ENCODE assay signal across 9 cellular contexts in genomic region chr2:218878941-218879761, GRCh38. TPM values are rescaled to one million over a fixed set of nuclear protein-coding genes. Genes with fewer than 3 reads are reported as not detected.
DNase-seq lines count a peak whose midpoint lies in the region; ATAC-seq, FAIRE-seq and TF ChIP-seq lines count a peak whose summit lies in the region.
"Had no signal": no experiment of that assay in that cellular context is flagged by ENCODE, and none has a peak within 500 bp of the region (broad histone marks: within the 10 kb centered on the region; RNA-seq: fewer than 3 reads in every experiment).

No MANE protein-coding gene starts in this region.

- no peak overlapping the region for H3K14ac ChIP-seq in H1 (ENCODE audit: insufficient read length)

- POLR2A ChIA-PET in A673 (lab: Charles Lee; ENCODE audit: low non-redundant PET) (no interaction called here), H1 (lab: Charles Lee; ENCODE audit: partially characterized antibody) (interaction anchor here (1.6 to 1.8 kb wide), 2 partner anchors 17 to 19 kb away, joined by 3 read pairs; partner anchors contain the start of gene WNT6)

- no peak overlapping the region for H2AFZ ChIP-seq in OCI-LY1 (ENCODE audit: low read length)
- no peak overlapping the region for H2AFZ ChIP-seq in H1 (ENCODE audit: low read length)

- no peak overlapping the region; the same call in 1 of the 2 replicates for H2BK12ac ChIP-seq in H1 (ENCODE audit: low read depth, low read length)

- no peak for FAIRE-seq in D721Med (lab: Jason Lieb, UNC)
- no peak for FAIRE-seq in H1 (lab: Jason Lieb, UNC)

- H3K4me2 ChIP-seq in OCI-LY1 (ENCODE audit: low read length) = peak overlapping the region; percentile 62
- peak overlapping the region; percentile 67 to 69; a peak in 2 of 4 replicates for H3K4me2 ChIP-seq in H1 (ENCODE audit: insufficient read depth in 1 of 2, low read depth in 2 of 2, low read length in 2 of 2)

- H4K20me1 ChIP-seq in OCI-LY1 (ENCODE audit: insufficient read depth, low read length) (no peaks in the 10 kb centered on the region), H1 (replicated peaks in 1 of 2; ENCODE audit: control insufficient read depth in 1 of 2, insufficient read depth in 2 of 2, low read length in 2 of 2) (peaks cover 5 to 34% of the 10 kb centered on the region in 2 experiments)

- no TSS peak for BruUV-seq in A673 (replicated peaks; lab: Mats Ljungman, UMichigan)

- DNase-seq in A673 (ENCODE audit: low spot score) = peak; percentile 50
- DNase-seq in D721Med (ENCODE audit: insufficient read length, low spot score) = peak; percentile 88
- no peak for DNase-seq in H1 (ENCODE audit: low read depth in 1 of 2, low spot score in 2 of 2)
- DNase-seq in stimulated activated CD4-positive, alpha-beta T cell treated with anti-CD3 and anti-CD28 coated beads, Interleukin-4, amount 100 ng/mL, for 4 hours = no peak
- DNase-seq in SK-N-DZ (ENCODE audit: low spot score) = no peak
- no peak for DNase-seq in glomerular visceral epithelial cell (ENCODE audit: extremely low spot score)

- no peak for ATAC-seq in GM18498 (IDR thresholded peaks at IDR 0.05; ENCODE audit: unreplicated experiment)

- no peak overlapping the region for H2AK5ac ChIP-seq in H1 (ENCODE audit: low read depth, low read length)

- no peak overlapping the region for H2BK15ac ChIP-seq in H1 (ENCODE audit: low read length)

- H3K79me1 ChIP-seq in H1 (ENCODE audit: low read depth, low read length) = no peaks in the 10 kb centered on the region; the same call in 1 of the 2 replicates

- no peak overlapping the region for H2BK5ac ChIP-seq in H1 (ENCODE audit: low read depth, low read length)

- H3K27me3 ChIP-seq in A673 (replicated peaks; ENCODE audit: insufficient read depth, low read depth, low read length, poor library complexity) = peaks cover 25% of the 10 kb centered on the region
- peaks cover 5% of the 10 kb centered on the region; the same call in 1 of the 2 replicates for H3K27me3 ChIP-seq in OCI-LY1 (ENCODE audit: insufficient read depth, low read length)
- peaks cover 95 to 98% (median 98%) of the 10 kb centered on the region in 4 experiments for H3K27me3 ChIP-seq in H1 (replicated peaks in 1 of 4; ENCODE audit: control insufficient read depth in 3 of 4, extremely low read depth in 1 of 4, insufficient read depth in 3 of 4, low read length in 3 of 4)

- peak overlapping the region; percentile 35; the same call in 1 of the 2 replicates for H3K9ac ChIP-seq in OCI-LY1 (ENCODE audit: low read length)
- no peak overlapping the region for H3K9ac ChIP-seq in H1 (replicated peaks in 1 of 4; ENCODE audit: extremely low read depth in 1 of 4, low read depth in 3 of 4, low read length in 3 of 4)

- H4K91ac ChIP-seq in H1 (replicated peaks; ENCODE audit: insufficient read length, low read length) = no peak overlapping the region

- no peak overlapping the region for H3K27ac ChIP-seq in A673 (ENCODE audit: low read depth, low read length, poor library complexity, severe bottlenecking)
- H3K27ac ChIP-seq in OCI-LY1 (ENCODE audit: low read depth, low read length, poor library complexity, severe bottlenecking) = peak overlapping the region; percentile 89
- H3K27ac ChIP-seq in H1 (ENCODE audit: low read depth, low read length) = no peak overlapping the region

- peaks cover 22% of the 10 kb centered on the region for H3K4me1 ChIP-seq in A673 (ENCODE audit: insufficient read depth, low read length, poor library complexity, severe bottlenecking)
- peaks cover 70% of the 10 kb centered on the region for H3K4me1 ChIP-seq in OCI-LY1 (ENCODE audit: insufficient read depth, low read length, severe bottlenecking)
- H3K4me1 ChIP-seq in H1 (replicated peaks in 1 of 4; ENCODE audit: control insufficient read depth in 3 of 4, insufficient read depth in 4 of 4, low read length in 3 of 4) = peaks cover 0 to 27% (median 18%) of the 10 kb centered on the region in 4 experiments; a peak in 6 of 7 replicates

- TF ChIP-seq EP300 in H1 (IDR thresholded peaks at IDR 0.05; ENCODE audit: borderline replicate concordance in 1 of 2, low read depth in 2 of 2, low read length in 2 of 2) = no peak

- H4K5ac ChIP-seq in H1 (ENCODE audit: insufficient read length, low read depth, low read length) = no peak overlapping the region

- intact Hi-C loops in A673 (cut with micrococcal nuclease; ENCODE audit: unreplicated experiment) = loop anchor here (10.0 kb wide), 1 partner anchor 246 kb away; no protein-coding TSS in a partner anchor

- H3K18ac ChIP-seq in H1 (ENCODE audit: extremely low read depth, low read length) = no peak overlapping the region

- TF ChIP-seq POLR2A in H1 (IDR thresholded peaks at IDR 0.05; ENCODE audit: control extremely low read depth in 1 of 2, low read depth in 2 of 2, low read length in 2 of 2) = no peak

- H3K56ac ChIP-seq in H1 (replicated peaks; ENCODE audit: insufficient read length, low read depth, low read length) = no peak overlapping the region

- H3K9me3 ChIP-seq in A673 (ENCODE audit: low read depth, low read length, poor library complexity, severe bottlenecking) (no peaks in the 10 kb centered on the region), OCI-LY1 (ENCODE audit: low read length) (no peaks in the 10 kb centered on the region), H1 (ENCODE audit: insufficient read depth in 2 of 2, low read depth in 1 of 2, low read length in 1 of 2) (no peaks in the 10 kb centered on the region)

- H3K36me3 ChIP-seq in A673 (ENCODE audit: insufficient read depth, low read length, poor library complexity, severe bottlenecking) (no peaks in the 10 kb centered on the region), OCI-LY1 (ENCODE audit: insufficient read depth, low read length) (no peaks in the 10 kb centered on the region), H1 (ENCODE audit: control insufficient read depth in 2 of 4, insufficient read depth in 4 of 4, low read length in 3 of 4) (peaks cover 0 to 4% (median 0%) of the 10 kb centered on the region in 4 experiments; a peak in 1 of 8 replicates)

- no peak overlapping the region for H3K23ac ChIP-seq in H1 (ENCODE audit: insufficient read length)

- H3K4me3 ChIP-seq in A673 (ENCODE audit: low read depth, low read length, poor library complexity, severe bottlenecking) (no peak overlapping the region), OCI-LY1 (ENCODE audit: low read depth, low read length, poor library complexity, severe bottlenecking) (peak overlapping the region; percentile 63), H1 (ENCODE audit: extremely low read depth in 1 of 4, insufficient read depth in 2 of 4, low read depth in 3 of 4, low read length in 4 of 4) (peak overlapping the region in 1 of 4 experiments; percentile 47; a peak in 1 of 8 replicates)

- no peaks in the 10 kb centered on the region for H3F3A ChIP-seq in OCI-LY1 (ENCODE audit: insufficient read depth, low read length)

- TF ChIP-seq CTCF in A673 (conservative IDR thresholded peaks at IDR 0.05; ENCODE audit: low read depth, low read length) (no peak), D721Med (IDR thresholded peaks at IDR 0.05; ENCODE audit: insufficient read depth, missing control alignments) (no peak), OCI-LY1 (IDR thresholded peaks at IDR 0.05; ENCODE audit: low read length) (no peak), H1 (IDR thresholded peaks at IDR 0.05; ENCODE audit: control extremely low read depth in 1 of 3, insufficient read depth in 1 of 3, low read depth in 1 of 3, low read length in 3 of 3) (no peak)

- H2BK20ac ChIP-seq in H1 (ENCODE audit: low read length) = no peak overlapping the region

- TF ChIP-seq RAD21 in H1 (IDR thresholded peaks at IDR 0.05 in 1 of 2, conservative IDR thresholded peaks at IDR 0.05 in 1 of 2; ENCODE audit: low read depth in 2 of 2, low read length in 2 of 2) = no peak

- CTCF ChIA-PET in A673 (lab: Charles Lee) = interaction anchor here (0.6 to 5.0 kb wide), 4 partner anchors 13 to 810 kb away, joined by 4 to 54 read pairs (median 4); partner anchors contain the start of gene RUFY4
- CTCF ChIA-PET in H1 (lab: Charles Lee; ENCODE audit: partially characterized antibody) = interaction anchor here (0.6 to 21.8 kb wide), 17 partner anchors 10 to 1494 kb away, joined by 3 to 783 read pairs (median 5); partner anchors contain the start of gene CRYBA2

- WGBS in H1 (ENCODE audit: extremely low coverage in 1 of 2, insufficient coverage in 1 of 2, insufficient read length in 1 of 2, insufficient replicate concordance in 2 of 2, low coverage in 1 of 2, low lambda C conversion rate in 2 of 2, missing lambda C conversion rate in 1 of 2), 2 experiments = 22% methylated on average over 11 of the region's 16 CpGs; no CpG with 5 or more reads in 1 of the 2 experiments

- no peak overlapping the region for H3K4ac ChIP-seq in H1 (replicated peaks; ENCODE audit: insufficient read length, low read depth, low read length)

- no peak overlapping the region for H2BK120ac ChIP-seq in H1 (replicated peaks; ENCODE audit: low read depth, low read length)

- no peaks in the 10 kb centered on the region for H3K9me2 ChIP-seq in OCI-LY1 (ENCODE audit: low read depth, low read length)

- no peak overlapping the region for H4K8ac ChIP-seq in H1 (ENCODE audit: extremely low read depth, insufficient read depth, low read length)

- H3K79me2 ChIP-seq in OCI-LY1 (ENCODE audit: insufficient read depth, low read length) (no peaks in the 10 kb centered on the region), H1 (ENCODE audit: control insufficient read depth in 1 of 2, insufficient read depth in 2 of 2, low read length in 2 of 2) (no peaks in the 10 kb centered on the region)

- H3K23me2 ChIP-seq in H1 (ENCODE audit: low read depth, low read length) = no peaks in the 10 kb centered on the region; the same call in 1 of the 2 replicates

RNA-seq across cellular contexts. Expression of gene WNT10A, which starts 1.5 kb away (rescaled TPM):
- 0.47 and 0.81 TPM in 2 replicates for total RNA-seq in A673 (2021)
- total RNA-seq in H1 (2021; fragmentation: NEBNext Ultra II Directional; extraction: Animal tissue kit (Norgen Biotek cat#: 25700)) = not detected in 2 replicates
- 0.05 TPM in 1 of 2 replicates, not detected in the other for polyA plus RNA-seq in H1 (2011; rRNA removed)
- 0.03 TPM for polyA plus RNA-seq in H1 (2011; cell fraction: cytosol; rRNA removed)
- polyA plus RNA-seq in H1 (2011; cell fraction: nucleus; rRNA removed) = not detected
- polyA plus RNA-seq in H1 (2012, experiment 1 of 2) = not detected in 4 replicates
- polyA plus RNA-seq in H1 (2012, experiment 2 of 2) = not detected
- polyA plus RNA-seq in H1 (2013, experiment 1 of 2) = not detected
- polyA plus RNA-seq in H1 (2013, experiment 2 of 2) = not detected
- polyA minus RNA-seq in H1 (2011; rRNA and poly(A)+ RNA removed) = not detected in 2 replicates
- not detected for polyA minus RNA-seq in H1 (2011; cell fraction: cytosol; rRNA and poly(A)+ RNA removed)
- 0.20 TPM for polyA minus RNA-seq in H1 (2011; cell fraction: nucleus; rRNA and poly(A)+ RNA removed)
- polyA plus RNA-seq in SK-N-DZ (2014; cell fraction: cytosol; rRNA removed) = 0.19 TPM in 1 of 2 replicates, not detected in the other
- polyA plus RNA-seq in SK-N-DZ (2014; cell fraction: nucleus; rRNA removed) = 0.70 TPM in 1 of 2 replicates, not detected in the other
- total RNA-seq: subcutaneous adipose tissue had no signal

RNA-seq across cellular contexts. Expression of gene WNT6, which starts 19.5 kb away (rescaled TPM):
- not detected in 2 replicates for total RNA-seq in A673 (2021)
- total RNA-seq in H1 (2021; fragmentation: NEBNext Ultra II Directional; extraction: Animal tissue kit (Norgen Biotek cat#: 25700)) = not detected in 2 replicates
- not detected in 2 replicates for polyA plus RNA-seq in H1 (2011; rRNA removed)
- polyA plus RNA-seq in H1 (2011; cell fraction: cytosol; rRNA removed) = not detected
- not detected for polyA plus RNA-seq in H1 (2011; cell fraction: nucleus; rRNA removed)
- not detected in 4 replicates for polyA plus RNA-seq in H1 (2012, experiment 1 of 2)
- polyA plus RNA-seq in H1 (2012, experiment 2 of 2) = not detected
- polyA plus RNA-seq in H1 (2013, experiment 1 of 2) = not detected
- polyA plus RNA-seq in H1 (2013, experiment 2 of 2) = not detected
- not detected in 2 replicates for polyA minus RNA-seq in H1 (2011; rRNA and poly(A)+ RNA removed)
- not detected for polyA minus RNA-seq in H1 (2011; cell fraction: cytosol; rRNA and poly(A)+ RNA removed)
- polyA minus RNA-seq in H1 (2011; cell fraction: nucleus; rRNA and poly(A)+ RNA removed) = not detected
- 0.09 and 0.35 TPM in 2 replicates for polyA plus RNA-seq in SK-N-DZ (2014; cell fraction: cytosol; rRNA removed)
- polyA plus RNA-seq in SK-N-DZ (2014; cell fraction: nucleus; rRNA removed) = not detected in 2 replicates

RNA-seq across cellular contexts. Expression of gene PRKAG3, which starts 47.5 kb away (rescaled TPM):
- total RNA-seq in A673 (2021) = not detected in 2 replicates
- not detected in 2 replicates for total RNA-seq in H1 (2021; fragmentation: NEBNext Ultra II Directional; extraction: Animal tissue kit (Norgen Biotek cat#: 25700))
- not detected in 2 replicates for polyA plus RNA-seq in H1 (2011; rRNA removed)
- polyA plus RNA-seq in H1 (2011; cell fraction: cytosol; rRNA removed) = not detected
- not detected for polyA plus RNA-seq in H1 (2011; cell fraction: nucleus; rRNA removed)
- polyA plus RNA-seq in H1 (2012, experiment 1 of 2) = not detected in 4 replicates
- not detected for polyA plus RNA-seq in H1 (2012, experiment 2 of 2)
- polyA plus RNA-seq in H1 (2013, experiment 1 of 2) = not detected
- polyA plus RNA-seq in H1 (2013, experiment 2 of 2) = not detected
- not detected in 2 replicates for polyA minus RNA-seq in H1 (2011; rRNA and poly(A)+ RNA removed)
- not detected for polyA minus RNA-seq in H1 (2011; cell fraction: cytosol; rRNA and poly(A)+ RNA removed)
- polyA minus RNA-seq in H1 (2011; cell fraction: nucleus; rRNA and poly(A)+ RNA removed) = not detected
- polyA plus RNA-seq in SK-N-DZ (2014; cell fraction: cytosol; rRNA removed) = not detected in 2 replicates
- not detected in 2 replicates for polyA plus RNA-seq in SK-N-DZ (2014; cell fraction: nucleus; rRNA removed)
- total RNA-seq: subcutaneous adipose tissue had no signal

Comparison
In these comparisons a context has a peak if more than half of its experiments do, and no peak if none do; other contexts are left out.
1. DNase-seq: peak in A673 (single experiment) and D721Med (single experiment); none in H1 (0 of 2), stimulated activated CD4-positive, alpha-beta T cell treated with anti-CD3 and anti-CD28 coated beads, Interleukin-4, amount 100 ng/mL, for 4 hours (0 of 2), SK-N-DZ (single experiment) and glomerular visceral epithelial cell (single experiment).